In the genomic region with DNA sequence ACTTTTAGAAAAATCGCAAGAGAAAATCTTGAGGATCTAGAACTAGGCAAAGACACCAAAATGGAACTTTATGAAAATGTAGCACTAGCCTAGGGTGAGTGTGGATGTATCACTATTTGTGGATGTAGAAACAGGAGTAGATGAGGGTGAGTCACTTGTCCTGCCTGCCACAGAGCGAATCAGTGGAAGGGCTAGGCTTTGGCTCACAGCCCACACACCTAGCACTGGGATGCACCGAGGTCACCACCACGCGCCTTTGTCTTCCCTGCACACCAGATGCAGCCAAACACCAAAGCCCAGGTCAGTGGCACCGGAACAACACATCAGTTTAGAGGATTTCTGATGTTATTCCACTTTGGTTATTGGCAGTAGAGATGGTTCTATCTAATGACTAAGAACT, we compare ENCODE assay signal across 22 cellular contexts. TPM values are rescaled to one million over a fixed set of nuclear protein-coding genes. Genes with fewer than 3 reads are reported as not detected.
DNase-seq lines count a peak whose midpoint lies in the region; ATAC-seq and TF ChIP-seq lines count a peak whose summit lies in the region.
"Had no signal": no experiment of that assay in that cellular context is flagged by ENCODE, and none has a peak within 500 bp of the region (broad histone marks: within the 10 kb centered on the region; RNA-seq: fewer than 3 reads in every experiment).

No MANE protein-coding gene starts in this region.

- H3K4me3 ChIP-seq in astrocyte of the spinal cord (ENCODE audit: low read depth, low read length) = no peak overlapping the region
- H3K4me3 ChIP-seq: left ventricle myocardium inferior, MG63, neural progenitor cell had no signal

- no peak for TF ChIP-seq CTCF in astrocyte of the spinal cord (IDR thresholded peaks at IDR 0.05; ENCODE audit: low read depth, low read length)
- no peak for TF ChIP-seq CTCF in GM10248 (IDR thresholded peaks at IDR 0.05; ENCODE audit: control extremely low read depth, extremely low read depth, low read depth, missing control alignments)

- in situ Hi-C loops in astrocyte of the spinal cord (cut with HindIII; ENCODE audit: low sequenced_read_pairs) = no loop called here

- H3K27ac ChIP-seq in substantia nigra (ENCODE audit: low read depth, low read length, poor library complexity, severe bottlenecking) = no peak overlapping the region
- H3K27ac ChIP-seq: left ventricle myocardium inferior, neural progenitor cell had no signal

- POLR2A ChIA-PET in GM10248 (lab: Yijun Ruan, JAX) = no interaction called here

- DNase-seq in ELR (ENCODE audit: low read depth) (peak; percentile 34), M059J (ENCODE audit: low read depth) (peak; percentile 55), astrocyte of the spinal cord (ENCODE audit: low read depth, low spot score) (peak; percentile 20), lung microvascular endothelial cell (ENCODE audit: low read depth in 2 of 2) (peak; percentile 25 to 95), Ammon's horn (ENCODE audit: low spot score) (no peak), substantia nigra (lab: John Stamatoyannopoulos, UW) (no peak), GM10248 (ENCODE audit: extremely low spot score) (no peak)
- DNase-seq: activated CD4-positive, alpha-beta T cell treated with anti-CD3 and anti-CD28 coated beads, Interleukin-2, amount 10 ng/mL, durations not matched to agents 7 days and 5 days; activated gamma-delta T cell treated with Interleukin-2 at 50 U/mL for 16 hours; anterior cingulate cortex; cerebellar nuclear complex; effector CD4-positive, alpha-beta T cell; glutamatergic neuron; HCEC 1CT; left ventricle myocardium inferior; MG63; SIG-M5; small intestine; T-helper 1 cell had no signal

- CTCF ChIA-PET in GM10248 (lab: Yijun Ruan, JAX) = no interaction called here

- no peak for ATAC-seq in HG03571 (IDR thresholded peaks at IDR 0.05; ENCODE audit: unreplicated experiment)
- ATAC-seq: HepG2 had no signal

RNA-seq across cellular contexts. Expression of a gene that starts 38.2 kb away (rescaled TPM):
- 25.4 and 38.2 TPM in 2 replicates for total RNA-seq in M059J (2014; rRNA removed; shearing (Covaris generic))
- 4.6 and 8.9 TPM in 2 replicates for total RNA-seq in lung microvascular endothelial cell

Comparison
In these comparisons a context has a peak if more than half of its experiments do, and no peak if none do; other contexts are left out.
1. DNase-seq: peak in ELR (single experiment), M059J (single experiment), astrocyte of the spinal cord (single experiment) and lung microvascular endothelial cell (2 of 2); none in Ammon's horn (single experiment), substantia nigra (0 of 49) and GM10248 (single experiment).